ENCODE assay signal across 1 cellular context in the genomic region with DNA sequence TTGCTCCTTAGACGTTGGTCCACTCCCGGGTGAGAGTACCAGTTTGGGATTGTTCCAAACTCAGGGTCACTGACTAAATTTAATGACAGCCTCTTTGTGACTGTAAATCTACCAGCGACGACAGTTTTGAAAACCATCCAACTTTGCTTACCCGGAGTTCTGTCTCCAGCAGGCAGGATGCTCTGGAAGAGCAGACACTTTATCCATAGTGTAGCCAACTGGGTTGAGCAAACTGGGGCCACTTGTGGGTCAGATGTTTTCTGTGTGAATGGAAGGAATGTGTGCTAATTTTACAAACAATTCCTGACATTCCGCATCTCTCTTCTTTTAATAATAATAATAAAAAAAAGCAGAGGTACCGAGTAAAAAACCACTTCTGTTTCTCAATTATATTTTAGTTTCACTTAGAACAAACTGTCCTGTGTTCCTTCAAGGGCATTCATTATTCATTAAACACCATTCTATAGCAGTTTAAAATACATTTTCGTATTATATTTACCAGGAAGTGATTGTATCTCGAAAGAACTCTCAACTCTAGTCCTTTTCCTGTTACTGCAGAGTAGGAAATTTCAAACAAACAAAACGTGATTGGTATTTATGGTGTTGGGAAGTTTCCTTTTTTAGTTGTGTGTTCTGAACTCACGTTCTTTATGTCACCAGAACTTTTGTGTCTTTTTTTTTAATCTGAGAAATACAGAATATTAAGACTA.
TF ChIP-seq lines count a peak whose summit lies in the region.

No MANE protein-coding gene starts in this region.

TF ChIP-seq in IMR-90, 13 proteins besides CTCF, POLR2A, EP300 and RAD21:
- no peak for TF ChIP-seq SMC3 (IDR thresholded peaks at IDR 0.05; ENCODE audit: low read depth, low read length)
- no peak for TF ChIP-seq MAZ (IDR thresholded peaks at IDR 0.05; ENCODE audit: borderline replicate concordance, low read depth, low read length)
- TF ChIP-seq, protein P1, sequence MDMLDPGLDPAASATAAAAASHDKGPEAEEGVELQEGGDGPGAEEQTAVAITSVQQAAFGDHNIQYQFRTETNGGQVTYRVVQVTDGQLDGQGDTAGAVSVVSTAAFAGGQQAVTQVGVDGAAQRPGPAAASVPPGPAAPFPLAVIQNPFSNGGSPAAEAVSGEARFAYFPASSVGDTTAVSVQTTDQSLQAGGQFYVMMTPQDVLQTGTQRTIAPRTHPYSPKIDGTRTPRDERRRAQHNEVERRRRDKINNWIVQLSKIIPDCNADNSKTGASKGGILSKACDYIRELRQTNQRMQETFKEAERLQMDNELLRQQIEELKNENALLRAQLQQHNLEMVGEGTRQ (IDR thresholded peaks at IDR 0.05; ENCODE audit: low read depth, low read length), result no peak
- TF ChIP-seq CHD1 (IDR thresholded peaks at IDR 0.05; ENCODE audit: low read depth, low read length), result no peak
- no peak for TF ChIP-seq RFX5 (IDR thresholded peaks at IDR 0.05; ENCODE audit: low read depth, low read length)
- no peak for TF ChIP-seq CEBPB (IDR thresholded peaks at IDR 0.05; ENCODE audit: low read depth, low read length)
- TF ChIP-seq MXI1 (IDR thresholded peaks at IDR 0.05; ENCODE audit: borderline replicate concordance, low read depth, low read length), result no peak
- no peak for TF ChIP-seq MAFK (IDR thresholded peaks at IDR 0.05; ENCODE audit: low read depth, low read length)
- TF ChIP-seq FOS (IDR thresholded peaks at IDR 0.05; ENCODE audit: low read depth, low read length), result no peak
- no peak for TF ChIP-seq RCOR1 (IDR thresholded peaks at IDR 0.05; ENCODE audit: insufficient replicate concordance, low read length)
- no peak for TF ChIP-seq NFE2L2 (IDR thresholded peaks at IDR 0.05; ENCODE audit: low read depth, low read length)
- TF ChIP-seq, protein P2, sequence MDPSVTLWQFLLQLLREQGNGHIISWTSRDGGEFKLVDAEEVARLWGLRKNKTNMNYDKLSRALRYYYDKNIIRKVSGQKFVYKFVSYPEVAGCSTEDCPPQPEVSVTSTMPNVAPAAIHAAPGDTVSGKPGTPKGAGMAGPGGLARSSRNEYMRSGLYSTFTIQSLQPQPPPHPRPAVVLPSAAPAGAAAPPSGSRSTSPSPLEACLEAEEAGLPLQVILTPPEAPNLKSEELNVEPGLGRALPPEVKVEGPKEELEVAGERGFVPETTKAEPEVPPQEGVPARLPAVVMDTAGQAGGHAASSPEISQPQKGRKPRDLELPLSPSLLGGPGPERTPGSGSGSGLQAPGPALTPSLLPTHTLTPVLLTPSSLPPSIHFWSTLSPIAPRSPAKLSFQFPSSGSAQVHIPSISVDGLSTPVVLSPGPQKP (IDR thresholded peaks at IDR 0.05; ENCODE audit: borderline replicate concordance, low read depth, low read length), result no peak
- no peak; the same call in 1 of the 2 replicates for TF ChIP-seq BHLHE40 (IDR thresholded peaks at IDR 0.05; ENCODE audit: low read depth, low read length)
